15 cellular contexts compared by ENCODE assay signal in genomic region chr10:86265236-86265876, GRCh38.
DNase-seq lines count a peak whose midpoint lies in the region; ATAC-seq and TF ChIP-seq lines count a peak whose summit lies in the region.
"Had no signal": no experiment of that assay in that cellular context is flagged by ENCODE, and none has a peak within 500 bp of the region (broad histone marks: within the 10 kb centered on the region; RNA-seq: fewer than 3 reads in every experiment).

No MANE protein-coding gene starts in this region.

- ATAC-seq in activated CD8-positive, alpha-beta T cell treated with anti-CD3 and anti-CD28 coated beads, Interleukin-2, amount 10 ng/mL, durations not matched to agents 7 days and 5 days: no peak
- no peak for ATAC-seq in activated CD8-positive, alpha-beta T cell treated with anti-CD3 and anti-CD28 coated beads for 36 hours
- ATAC-seq in WTC11: no peak
- no peak for ATAC-seq in left lobe of liver
- ATAC-seq in HG03108 (IDR thresholded peaks at IDR 0.05; ENCODE audit: unreplicated experiment): no peak
- ATAC-seq: heart right ventricle; naive thymus-derived CD8-positive, alpha-beta T cell had no signal

- no peak overlapping the region for H2AK5ac ChIP-seq in mesenchymal stem cell (ENCODE audit: low read length, severe bottlenecking)

- no peak overlapping the region for H3K4me2 ChIP-seq in mesenchymal stem cell (ENCODE audit: low read length, poor library complexity, severe bottlenecking)

- no peak overlapping the region for H3K18ac ChIP-seq in mesenchymal stem cell (ENCODE audit: low read depth in 1 of 2, low read length in 2 of 2)

- no peak overlapping the region for H2BK12ac ChIP-seq in mesenchymal stem cell (ENCODE audit: low read length in 2 of 2)

- no peak overlapping the region for H3K14ac ChIP-seq in mesenchymal stem cell (ENCODE audit: low read length in 2 of 2)

- no peaks in the 10 kb centered on the region for H3K36me3 ChIP-seq in mesenchymal stem cell (ENCODE audit: control insufficient read depth in 1 of 2, insufficient read depth in 2 of 2, low read depth in 1 of 2, low read length in 2 of 2)
- H3K36me3 ChIP-seq: heart right ventricle, suprapubic skin had no signal

- H2BK120ac ChIP-seq in mesenchymal stem cell (ENCODE audit: low read depth, low read length): no peak overlapping the region

- H2AFZ ChIP-seq in mesenchymal stem cell (ENCODE audit: low read depth, low read length): no peak overlapping the region

- no peak overlapping the region for H2BK15ac ChIP-seq in mesenchymal stem cell (ENCODE audit: low read depth, poor library complexity, severe bottlenecking)

- intact Hi-C loops in activated CD8-positive, alpha-beta T cell treated with anti-CD3 and anti-CD28 coated beads for 36 hours (cut with micrococcal nuclease): no loop called here

- H3K27me3 ChIP-seq in mesenchymal stem cell (ENCODE audit: control insufficient read depth in 1 of 2, insufficient read depth in 1 of 2, low read length in 2 of 2): peaks cover 0 to 26% of the 10 kb centered on the region in 2 experiments

- H3K79me1 ChIP-seq in mesenchymal stem cell (replicated peaks; ENCODE audit: low read length, poor library complexity, severe bottlenecking): no peaks in the 10 kb centered on the region

- no peaks in the 10 kb centered on the region for H3K4me1 ChIP-seq in mesenchymal stem cell (ENCODE audit: control insufficient read depth, insufficient read depth, low read depth, low read length)

- H3K27ac Mint-ChIP-seq in activated CD8-positive, alpha-beta T cell treated with anti-CD3 and anti-CD28 coated beads, Interleukin-2, amount 10 ng/mL, durations not matched to agents 7 days and 5 days: no peak overlapping the region
- H3K27ac Mint-ChIP-seq in activated CD8-positive, alpha-beta T cell treated with anti-CD3 and anti-CD28 coated beads for 36 hours: no peak overlapping the region
- no peak overlapping the region for H3K27ac Mint-ChIP-seq in WTC11
- no peak overlapping the region for H3K27ac Mint-ChIP-seq in immature natural killer cell
- H3K27ac Mint-ChIP-seq: activated naive CD4-positive, alpha-beta T cell treated with anti-CD3 and anti-CD28 coated beads for 36 hours; naive thymus-derived CD8-positive, alpha-beta T cell had no signal

- H3K23ac ChIP-seq in mesenchymal stem cell (ENCODE audit: low read length in 2 of 2): no peak overlapping the region

- peaks cover 16% of the 10 kb centered on the region for H3K27me3 Mint-ChIP-seq in activated CD8-positive, alpha-beta T cell treated with anti-CD3 and anti-CD28 coated beads, Interleukin-2, amount 10 ng/mL, durations not matched to agents 7 days and 5 days (ENCODE audit: low read depth)
- H3K27me3 Mint-ChIP-seq in activated CD8-positive, alpha-beta T cell treated with anti-CD3 and anti-CD28 coated beads for 36 hours: peaks cover 14% of the 10 kb centered on the region
- H3K27me3 Mint-ChIP-seq in WTC11 (ENCODE audit: low read depth) (peaks cover 4% of the 10 kb centered on the region; the same call in 1 of the 2 replicates), immature natural killer cell (ENCODE audit: low read depth in 3 of 3) (peaks cover 5 to 7% (median 6%) of the 10 kb centered on the region in 3 donors)

- no peak overlapping the region for H4K8ac ChIP-seq in mesenchymal stem cell (ENCODE audit: low read length)

- H3K9ac ChIP-seq in mesenchymal stem cell (ENCODE audit: low read length): no peak overlapping the region

- WGBS in mesenchymal stem cell: 65% methylated on average over 7 of the region's 7 CpGs

- DNase-seq in activated CD8-positive, alpha-beta T cell treated with anti-CD3 and anti-CD28 coated beads, Interleukin-2, amount 10 ng/mL, durations not matched to agents 7 days and 5 days: peak; percentile 13
- DNase-seq in activated CD8-positive, alpha-beta T cell treated with anti-CD3 and anti-CD28 coated beads for 36 hours: no peak
- DNase-seq in WTC11 (ENCODE audit: low spot score) (no peak), left lobe of liver (ENCODE audit: low spot score) (peak; percentile 30), substantia nigra (lab: John Stamatoyannopoulos, UW) (peak in 6 of 49 donors; percentile 15 to 38 (median 28)), immature natural killer cell (no peak), mesenchymal stem cell (no peak)
- DNase-seq: activated naive CD4-positive, alpha-beta T cell treated with anti-CD3 and anti-CD28 coated beads for 36 hours; heart right ventricle; KBM-7; NCI-H2081; SW 1271 had no signal

- TF ChIP-seq CTCF in activated CD8-positive, alpha-beta T cell treated with anti-CD3 and anti-CD28 coated beads for 36 hours (IDR thresholded peaks at IDR 0.05): no peak
- TF ChIP-seq CTCF in WTC11 (IDR thresholded peaks at IDR 0.05): no peak

- no peak overlapping the region for H4K91ac ChIP-seq in mesenchymal stem cell (ENCODE audit: low read length)

- no peak overlapping the region for H3K4me3 ChIP-seq in mesenchymal stem cell (ENCODE audit: insufficient read depth in 1 of 2, low read depth in 1 of 2, low read length in 2 of 2)
- H3K4me3 ChIP-seq: heart right ventricle, suprapubic skin had no signal

- peak overlapping the region; percentile 94 for H3K27ac ChIP-seq in substantia nigra (ENCODE audit: low read depth, low read length, poor library complexity, severe bottlenecking)
- no peak overlapping the region for H3K27ac ChIP-seq in mesenchymal stem cell (ENCODE audit: low read length, poor library complexity, severe bottlenecking)
- H3K27ac ChIP-seq: heart right ventricle, suprapubic skin had no signal

- H3K4ac ChIP-seq in mesenchymal stem cell (ENCODE audit: low read depth in 1 of 2, low read length in 2 of 2): no peak overlapping the region

- no peak overlapping the region for H2BK5ac ChIP-seq in mesenchymal stem cell (ENCODE audit: low read depth, low read length, poor library complexity, severe bottlenecking)

- H3K36me3 Mint-ChIP-seq in activated CD8-positive, alpha-beta T cell treated with anti-CD3 and anti-CD28 coated beads, Interleukin-2, amount 10 ng/mL, durations not matched to agents 7 days and 5 days (ENCODE audit: low read depth): no peaks in the 10 kb centered on the region
- H3K36me3 Mint-ChIP-seq in activated CD8-positive, alpha-beta T cell treated with anti-CD3 and anti-CD28 coated beads for 36 hours (ENCODE audit: low read depth): no peaks in the 10 kb centered on the region
- H3K36me3 Mint-ChIP-seq in WTC11 (no peaks in the 10 kb centered on the region), immature natural killer cell (no peaks in the 10 kb centered on the region)
- H3K36me3 Mint-ChIP-seq: naive thymus-derived CD8-positive, alpha-beta T cell had no signal

- H3K4me1 Mint-ChIP-seq in activated CD8-positive, alpha-beta T cell treated with anti-CD3 and anti-CD28 coated beads, Interleukin-2, amount 10 ng/mL, durations not matched to agents 7 days and 5 days (ENCODE audit: low read depth): no peaks in the 10 kb centered on the region
- no peaks in the 10 kb centered on the region for H3K4me1 Mint-ChIP-seq in activated CD8-positive, alpha-beta T cell treated with anti-CD3 and anti-CD28 coated beads for 36 hours (ENCODE audit: low read depth)
- peaks cover 19% of the 10 kb centered on the region for H3K4me1 Mint-ChIP-seq in WTC11
- H3K4me1 Mint-ChIP-seq in immature natural killer cell: no peaks in the 10 kb centered on the region

- POLR2A ChIA-PET in activated CD8-positive, alpha-beta T cell treated with anti-CD3 and anti-CD28 coated beads, Interleukin-2, amount 10 ng/mL, durations not matched to agents 7 days and 5 days (lab: Charles Lee): no interaction called here
- POLR2A ChIA-PET in activated CD8-positive, alpha-beta T cell treated with anti-CD3 and anti-CD28 coated beads for 36 hours (lab: Charles Lee): interaction anchor here (1.6 kb wide), 1 partner anchor 10 kb away, joined by 4 read pairs; no protein-coding TSS in a partner anchor
- POLR2A ChIA-PET in WTC11 (lab: Charles Lee): no interaction called here

- no peak overlapping the region for H3K4me3 Mint-ChIP-seq in activated CD8-positive, alpha-beta T cell treated with anti-CD3 and anti-CD28 coated beads, Interleukin-2, amount 10 ng/mL, durations not matched to agents 7 days and 5 days
- H3K4me3 Mint-ChIP-seq in activated CD8-positive, alpha-beta T cell treated with anti-CD3 and anti-CD28 coated beads for 36 hours: no peak overlapping the region
- H3K4me3 Mint-ChIP-seq in WTC11: no peak overlapping the region
- no peak overlapping the region for H3K4me3 Mint-ChIP-seq in immature natural killer cell
- H3K4me3 Mint-ChIP-seq: activated naive CD4-positive, alpha-beta T cell treated with anti-CD3 and anti-CD28 coated beads for 36 hours had no signal

- no peaks in the 10 kb centered on the region for H3K9me3 ChIP-seq in mesenchymal stem cell (ENCODE audit: control insufficient read depth, low read length)
- H3K9me3 ChIP-seq: heart right ventricle, suprapubic skin had no signal

- no peaks in the 10 kb centered on the region for H3K9me3 Mint-ChIP-seq in activated CD8-positive, alpha-beta T cell treated with anti-CD3 and anti-CD28 coated beads, Interleukin-2, amount 10 ng/mL, durations not matched to agents 7 days and 5 days (ENCODE audit: insufficient read depth)
- no peaks in the 10 kb centered on the region for H3K9me3 Mint-ChIP-seq in activated CD8-positive, alpha-beta T cell treated with anti-CD3 and anti-CD28 coated beads for 36 hours
- H3K9me3 Mint-ChIP-seq in WTC11 (no peaks in the 10 kb centered on the region), immature natural killer cell (peaks cover 0 to 4% (median 0%) of the 10 kb centered on the region in 6 donors)
- H3K9me3 Mint-ChIP-seq: activated naive CD4-positive, alpha-beta T cell treated with anti-CD3 and anti-CD28 coated beads for 36 hours had no signal

- CTCF ChIA-PET in activated CD8-positive, alpha-beta T cell treated with anti-CD3 and anti-CD28 coated beads, Interleukin-2, amount 10 ng/mL, durations not matched to agents 7 days and 5 days (lab: Charles Lee): no interaction called here
- CTCF ChIA-PET in activated CD8-positive, alpha-beta T cell treated with anti-CD3 and anti-CD28 coated beads for 36 hours (lab: Charles Lee): interaction anchor here (1.0 kb wide), 2 partner anchors 17 to 320 kb away, joined by 3 read pairs; no protein-coding TSS in a partner anchor
- CTCF ChIA-PET in WTC11 (lab: Charles Lee): interaction anchor here (1.0 kb wide), 1 partner anchor 24 kb away, joined by 4 read pairs; no protein-coding TSS in a partner anchor

Comparison
In these comparisons a context has a peak if more than half of its experiments do, and no peak if none do; other contexts are left out.
1. DNase-seq: peak in activated CD8-positive, alpha-beta T cell treated with anti-CD3 and anti-CD28 coated beads, Interleukin-2, amount 10 ng/mL, durations not matched to agents 7 days and 5 days (single experiment) and left lobe of liver (single experiment); none in activated CD8-positive, alpha-beta T cell treated with anti-CD3 and anti-CD28 coated beads for 36 hours (single experiment), WTC11 (single experiment), immature natural killer cell (0 of 3) and mesenchymal stem cell (single experiment).